Comparison of ENCODE assay signal across 12 cellular contexts in genomic region chr17:413706-414440, GRCh38. TPM values are rescaled to one million over a fixed set of nuclear protein-coding genes. Genes with fewer than 3 reads are reported as not detected.
DNase-seq lines count a peak whose midpoint lies in the region; ATAC-seq and TF ChIP-seq lines count a peak whose summit lies in the region.
"Had no signal": no experiment of that assay in that cellular context is flagged by ENCODE, and none has a peak within 500 bp of the region (broad histone marks: within the 10 kb centered on the region; RNA-seq: fewer than 3 reads in every experiment).

No MANE protein-coding gene starts in this region.

- H3K9me3 Mint-ChIP-seq in activated CD8-positive, alpha-beta T cell treated with anti-CD3 and anti-CD28 coated beads for 36 hours: no peaks in the 10 kb centered on the region
- no peaks in the 10 kb centered on the region for H3K9me3 Mint-ChIP-seq in type B pancreatic cell

- no peak for DNase-seq in activated CD8-positive, alpha-beta T cell treated with anti-CD3 and anti-CD28 coated beads for 36 hours
- peak; percentile 29 for DNase-seq in glomerular endothelial cell (ENCODE audit: extremely low read depth, low read depth, low spot score)
- no peak for DNase-seq in DMS53 treated with DMSO at 0.1 percent for 48 hours (lab: John Stamatoyannopoulos, UW; ENCODE audit: unreplicated experiment)
- no peak for DNase-seq in type B pancreatic cell (ENCODE audit: extremely low spot score, unreplicated experiment)
- no peak for DNase-seq in germinal center (ENCODE audit: low spot score)
- no peak for DNase-seq in NCI-H1048 (lab: John Stamatoyannopoulos, UW)
- DNase-seq: foreskin keratinocyte, MG63, SHP77 had no signal

- peaks cover 0 to 10% (median 0%) of the 10 kb centered on the region in 11 experiments; a peak in 1 of 22 replicates for H3K36me3 ChIP-seq in BLaER1 treated with 17β-estradiol and CSF1 and Interleukin-3, amounts not matched to agents 10 nM and 100 nM
- H3K36me3 ChIP-seq: MG63 had no signal

- peaks cover 28 to 41% (median 35%) of the 10 kb centered on the region in 11 experiments for H3K27me3 ChIP-seq in BLaER1 treated with 17β-estradiol and CSF1 and Interleukin-3, amounts not matched to agents 10 nM and 100 nM
- H3K27me3 ChIP-seq: foreskin keratinocyte, MG63 had no signal

- no peaks in the 10 kb centered on the region for H3K9me3 ChIP-seq in BLaER1 treated with 17β-estradiol and CSF1 and Interleukin-3, amounts not matched to agents 10 nM and 100 nM (replicated peaks in 1 of 11)
- H3K9me3 ChIP-seq: MG63 had no signal

- H3K27me3 Mint-ChIP-seq in activated CD8-positive, alpha-beta T cell treated with anti-CD3 and anti-CD28 coated beads for 36 hours: no peaks in the 10 kb centered on the region
- peaks cover 5% of the 10 kb centered on the region for H3K27me3 Mint-ChIP-seq in type B pancreatic cell

- H3K4me1 ChIP-seq in BLaER1 treated with 17β-estradiol and CSF1 and Interleukin-3, amounts not matched to agents 10 nM and 100 nM: peaks cover 50 to 78% (median 66%) of the 10 kb centered on the region in 10 experiments
- H3K4me1 ChIP-seq: foreskin keratinocyte had no signal

- H3K4me3 Mint-ChIP-seq in activated CD8-positive, alpha-beta T cell treated with anti-CD3 and anti-CD28 coated beads for 36 hours: peak overlapping the region; percentile 61
- H3K4me3 Mint-ChIP-seq in type B pancreatic cell: no peak overlapping the region

- peaks cover 6% of the 10 kb centered on the region for H3K36me3 Mint-ChIP-seq in activated CD8-positive, alpha-beta T cell treated with anti-CD3 and anti-CD28 coated beads for 36 hours (ENCODE audit: low read depth)
- peaks cover 3% of the 10 kb centered on the region for H3K36me3 Mint-ChIP-seq in type B pancreatic cell

- H3K27ac Mint-ChIP-seq in activated CD8-positive, alpha-beta T cell treated with anti-CD3 and anti-CD28 coated beads for 36 hours: peak overlapping the region; percentile 83
- no peak overlapping the region for H3K27ac Mint-ChIP-seq in type B pancreatic cell

- no peak for TF ChIP-seq CTCF in activated CD8-positive, alpha-beta T cell treated with anti-CD3 and anti-CD28 coated beads for 36 hours (IDR thresholded peaks at IDR 0.05)
- no peak for TF ChIP-seq CTCF in type B pancreatic cell (conservative IDR thresholded peaks at IDR 0.05)

- no peak overlapping the region for H3K4me3 ChIP-seq in BLaER1 treated with 17β-estradiol and CSF1 and Interleukin-3, amounts not matched to agents 10 nM and 100 nM
- H3K4me3 ChIP-seq in GM08714 (ENCODE audit: low read length): peak overlapping the region; percentile 5; the same call in 1 of the 2 replicates
- H3K4me3 ChIP-seq: MG63 had no signal

- intact Hi-C loops in activated CD8-positive, alpha-beta T cell treated with anti-CD3 and anti-CD28 coated beads for 36 hours (cut with micrococcal nuclease): loop anchor here (5.0 kb wide), 2 partner anchors 288 to 583 kb away; partner anchors contain the start of gene TIMM22

- no peaks in the 10 kb centered on the region for H4K20me1 ChIP-seq in BLaER1 treated with 17β-estradiol and CSF1 and Interleukin-3, amounts not matched to agents 10 nM and 100 nM

- no peak for ATAC-seq in activated CD8-positive, alpha-beta T cell treated with anti-CD3 and anti-CD28 coated beads for 36 hours
- ATAC-seq: foreskin keratinocyte had no signal

- CTCF ChIA-PET in activated CD8-positive, alpha-beta T cell treated with anti-CD3 and anti-CD28 coated beads for 36 hours (lab: Charles Lee): interaction anchor here (4.2 kb wide), 1 partner anchor 286 kb away, joined by 29 read pairs; no protein-coding TSS in a partner anchor

- peak overlapping the region in 9 of 11 experiments; percentile 23 to 89 (median 37); a peak in 17 of 22 replicates for H3K4me2 ChIP-seq in BLaER1 treated with 17β-estradiol and CSF1 and Interleukin-3, amounts not matched to agents 10 nM and 100 nM

- peaks cover 77% of the 10 kb centered on the region for H3K4me1 Mint-ChIP-seq in activated CD8-positive, alpha-beta T cell treated with anti-CD3 and anti-CD28 coated beads for 36 hours (ENCODE audit: low read depth)
- peaks cover 31% of the 10 kb centered on the region for H3K4me1 Mint-ChIP-seq in type B pancreatic cell (ENCODE audit: unreplicated experiment)

- POLR2A ChIA-PET in activated CD8-positive, alpha-beta T cell treated with anti-CD3 and anti-CD28 coated beads for 36 hours (lab: Charles Lee): no interaction called here

- no peak overlapping the region for H3K27ac ChIP-seq in BLaER1 treated with 17β-estradiol and CSF1 and Interleukin-3, amounts not matched to agents 10 nM and 100 nM
- H3K27ac ChIP-seq: foreskin keratinocyte, parathyroid adenoma had no signal

- peak overlapping the region in 1 of 11 experiments; percentile 1; a peak in 1 of 22 replicates for H3K9ac ChIP-seq in BLaER1 treated with 17β-estradiol and CSF1 and Interleukin-3, amounts not matched to agents 10 nM and 100 nM
- H3K9ac ChIP-seq: parathyroid adenoma had no signal

RNA-seq across cellular contexts. Expression of gene RFLNB, which starts 31.9 kb away (rescaled TPM):
- 10 to 100 TPM; 45.9 to 46.1 TPM for total RNA-seq in activated CD8-positive, alpha-beta T cell treated with anti-CD3 and anti-CD28 coated beads for 36 hours
- total RNA-seq in glomerular endothelial cell (53.7 and 66.6 TPM in 2 replicates), type B pancreatic cell (ENCODE audit: low replicate concordance) (6.0 and 22.0 TPM in 2 replicates)
